In genomic region chr19:44587863-44588752, GRCh38 we compare ENCODE assay signal across 9 cellular contexts. TPM values are rescaled to one million over a fixed set of nuclear protein-coding genes. Genes with fewer than 3 reads are reported as not detected.
DNase-seq lines count a peak whose midpoint lies in the region; ATAC-seq lines count a peak whose summit lies in the region.
"Had no signal": no experiment of that assay in that cellular context is flagged by ENCODE, and none has a peak within 500 bp of the region (broad histone marks: within the 10 kb centered on the region; RNA-seq: fewer than 3 reads in every experiment).

No MANE protein-coding gene starts in this region.

- H3K36me3 Mint-ChIP-seq in natural killer cell treated with Interleukin-12 subunit alpha and Interleukin-12 subunit beta and Interleukin-15 and Interleukin-18, amount 100 ng/mL, for 72 hours = peaks cover 9% of the 10 kb centered on the region

- H3K9me3 Mint-ChIP-seq in natural killer cell treated with Interleukin-12 subunit alpha and Interleukin-12 subunit beta and Interleukin-15 and Interleukin-18, amount 100 ng/mL, for 72 hours = no peaks in the 10 kb centered on the region

- peak overlapping the region; percentile 25 for H3K4me3 Mint-ChIP-seq in natural killer cell treated with Interleukin-12 subunit alpha and Interleukin-12 subunit beta and Interleukin-15 and Interleukin-18, amount 100 ng/mL, for 72 hours

- DNase-seq in Daoy (ENCODE audit: low read depth) = peak; percentile 78
- peak; percentile 34 for DNase-seq in NAMALWA (ENCODE audit: low spot score)
- peak; percentile 84 for DNase-seq in astrocyte of the hippocampus (ENCODE audit: low read depth, low spot score)
- DNase-seq in natural killer cell treated with Interleukin-12 subunit alpha and Interleukin-12 subunit beta and Interleukin-15 and Interleukin-18, amount 100 ng/mL, for 72 hours (ENCODE audit: low spot score) = peak; percentile 69
- no peak for DNase-seq in NCI-H446 (lab: John Stamatoyannopoulos, UW)
- DNase-seq: body of pancreas had no signal

- H3K27ac Mint-ChIP-seq in natural killer cell treated with Interleukin-12 subunit alpha and Interleukin-12 subunit beta and Interleukin-15 and Interleukin-18, amount 100 ng/mL, for 72 hours = peak overlapping the region; percentile 56 to 93

- ATAC-seq in natural killer cell treated with Interleukin-12 subunit alpha and Interleukin-12 subunit beta and Interleukin-15 and Interleukin-18, amount 100 ng/mL, for 72 hours = peak; percentile 68 to 89
- ATAC-seq in GM18519 (IDR thresholded peaks at IDR 0.05; ENCODE audit: low FRiP score, unreplicated experiment) (no peak), HG03521 (IDR thresholded peaks at IDR 0.05; ENCODE audit: unreplicated experiment) (no peak), HG03432 (IDR thresholded peaks at IDR 0.05; ENCODE audit: unreplicated experiment) (no peak)

- H3K4me1 Mint-ChIP-seq in natural killer cell treated with Interleukin-12 subunit alpha and Interleukin-12 subunit beta and Interleukin-15 and Interleukin-18, amount 100 ng/mL, for 72 hours (ENCODE audit: low read depth in 2 of 2) = peaks cover 18 to 21% of the 10 kb centered on the region in 2 donors

- H3K27me3 Mint-ChIP-seq in natural killer cell treated with Interleukin-12 subunit alpha and Interleukin-12 subunit beta and Interleukin-15 and Interleukin-18, amount 100 ng/mL, for 72 hours = peaks cover 2 to 19% of the 10 kb centered on the region in 2 donors

RNA-seq across cellular contexts. Expression of gene IGSF23, which starts 25.3 kb away (rescaled TPM):
- total RNA-seq in Daoy (2014; rRNA removed; shearing (Covaris generic)) = not detected in 2 replicates
- total RNA-seq in natural killer cell treated with Interleukin-12 subunit alpha and Interleukin-12 subunit beta and Interleukin-15 and Interleukin-18, amount 100 ng/mL, for 72 hours = not detected

RNA-seq across cellular contexts. Expression of gene PVR, which starts 55.6 kb away (rescaled TPM):
- 74.5 and 78.3 TPM in 2 replicates for total RNA-seq in Daoy (2014; rRNA removed; shearing (Covaris generic))
- 10 to 100 TPM; 11.7 to 20.3 TPM for total RNA-seq in natural killer cell treated with Interleukin-12 subunit alpha and Interleukin-12 subunit beta and Interleukin-15 and Interleukin-18, amount 100 ng/mL, for 72 hours

RNA-seq across cellular contexts. Expression of gene CEACAM20, which starts 58.6 kb away (rescaled TPM):
- total RNA-seq in Daoy (2014; rRNA removed; shearing (Covaris generic)) = not detected in 2 replicates
- total RNA-seq in natural killer cell treated with Interleukin-12 subunit alpha and Interleukin-12 subunit beta and Interleukin-15 and Interleukin-18, amount 100 ng/mL, for 72 hours = not detected
- total RNA-seq: body of pancreas had no signal

Comparison
In these comparisons a context has a peak if more than half of its experiments do, and no peak if none do; other contexts are left out.
1. DNase-seq: peak in Daoy (single experiment), NAMALWA (single experiment), astrocyte of the hippocampus (single experiment) and natural killer cell treated with Interleukin-12 subunit alpha and Interleukin-12 subunit beta and Interleukin-15 and Interleukin-18, amount 100 ng/mL, for 72 hours (single experiment); none in NCI-H446 (0 of 2).
2. ATAC-seq: peak in natural killer cell treated with Interleukin-12 subunit alpha and Interleukin-12 subunit beta and Interleukin-15 and Interleukin-18, amount 100 ng/mL, for 72 hours (2 of 2); none in GM18519 (single experiment), HG03521 (single experiment) and HG03432 (single experiment).